8 cellular contexts compared by ENCODE assay signal in genomic region chr3:48034000-48034516, GRCh38. TPM values are rescaled to one million over a fixed set of nuclear protein-coding genes. Genes with fewer than 3 reads are reported as not detected.
DNase-seq lines count a peak whose midpoint lies in the region; ATAC-seq and TF ChIP-seq lines count a peak whose summit lies in the region.

No MANE protein-coding gene starts in this region.

- peaks cover 24% of the 10 kb centered on the region for H3K4me1 Mint-ChIP-seq in T-helper 17 cell

- no peaks in the 10 kb centered on the region for H3K27me3 Mint-ChIP-seq in T-helper 17 cell

- in situ Hi-C loops in GM13977 (cut with MboI; ENCODE audit: low pct_unique_long_range_greater_than_20kb, low sequenced_read_pairs, unreplicated experiment), result no loop called here

- H3K4me3 ChIP-seq in fibroblast of the aortic adventitia (ENCODE audit: low read depth, low read length), result no peak overlapping the region

- ATAC-seq in T-helper 17 cell (no peak), GM21528 (IDR thresholded peaks at IDR 0.05; ENCODE audit: low FRiP score, unreplicated experiment) (no peak)

- H3K27ac Mint-ChIP-seq in T-helper 17 cell, result peak overlapping the region; percentile 75

- no peaks in the 10 kb centered on the region for H3K9me3 ChIP-seq in T-helper 17 cell (ENCODE audit: control insufficient read depth, low read length, poor library complexity, severe bottlenecking)

- DNase-seq in GM13977 (ENCODE audit: low spot score), result peak; percentile 30
- no peak for DNase-seq in T-helper 17 cell
- DNase-seq in fibroblast of the aortic adventitia (ENCODE audit: low read depth), result peak; percentile 88
- DNase-seq in pulmonary artery endothelial cell (ENCODE audit: low read depth, low spot score), result peak; percentile 19
- DNase-seq in NCI-H146 (lab: John Stamatoyannopoulos, UW), result no peak
- no peak for DNase-seq in NCI-H1930 (lab: John Stamatoyannopoulos, UW)
- no peak for DNase-seq in NCI-H446 (lab: John Stamatoyannopoulos, UW)

- H3K4me3 Mint-ChIP-seq in T-helper 17 cell, result no peak overlapping the region

- no peak for TF ChIP-seq CTCF in GM13977 (IDR thresholded peaks at IDR 0.05; ENCODE audit: extremely low read depth, insufficient read depth, missing control alignments)
- no peak for TF ChIP-seq CTCF in fibroblast of the aortic adventitia (IDR thresholded peaks at IDR 0.05; ENCODE audit: insufficient read depth, low read length)

- no peaks in the 10 kb centered on the region for H3K36me3 Mint-ChIP-seq in T-helper 17 cell (ENCODE audit: low read depth)

RNA-seq across cellular contexts. Expression of gene MAP4, which starts 17.8 kb away (rescaled TPM):
- total RNA-seq in T-helper 17 cell (10 to 100 TPM; 80.6 to 89.7 TPM), fibroblast of the aortic adventitia (ENCODE audit: low replicate concordance) (80.1 and 157 TPM in 2 replicates), pulmonary artery endothelial cell (67.1 and 72.6 TPM in 2 replicates)

Comparison
In these comparisons a context has a peak if more than half of its experiments do, and no peak if none do; other contexts are left out.
1. DNase-seq: peak in GM13977 (single experiment), fibroblast of the aortic adventitia (single experiment) and pulmonary artery endothelial cell (single experiment); none in T-helper 17 cell (0 of 3), NCI-H146 (single experiment), NCI-H1930 (0 of 2) and NCI-H446 (0 of 2).